ENCODE assay signal across 11 cellular contexts in genomic region chr7:150451833-150452431, GRCh38. TPM values are rescaled to one million over a fixed set of nuclear protein-coding genes. Genes with fewer than 3 reads are reported as not detected.
DNase-seq lines count a peak whose midpoint lies in the region; ATAC-seq and TF ChIP-seq lines count a peak whose summit lies in the region.
"Had no signal": no experiment of that assay in that cellular context is flagged by ENCODE, and none has a peak within 500 bp of the region (broad histone marks: within the 10 kb centered on the region; RNA-seq: fewer than 3 reads in every experiment).

No MANE protein-coding gene starts in this region.

- H3K9me2 ChIP-seq in GM23248 (ENCODE audit: insufficient read depth) = no peaks in the 10 kb centered on the region

- peaks cover 34% of the 10 kb centered on the region for H3K36me3 Mint-ChIP-seq in activated CD4-positive, alpha-beta T cell treated with anti-CD3 and anti-CD28 coated beads for 36 hours (ENCODE audit: low read depth)
- peaks cover 23% of the 10 kb centered on the region for H3K36me3 Mint-ChIP-seq in activated naive CD4-positive, alpha-beta T cell treated with anti-CD3 and anti-CD28 coated beads, Interleukin-2, amount 50 U/mL, for 24 hours
- peaks cover 2% of the 10 kb centered on the region for H3K36me3 Mint-ChIP-seq in memory B cell

- TF ChIP-seq POLR2A in testis (IDR thresholded peaks at IDR 0.05) = no peak

- intact Hi-C loops in activated CD4-positive, alpha-beta T cell treated with anti-CD3 and anti-CD28 coated beads for 36 hours (cut with DNase I, micrococcal nuclease) = loop anchor here (2.0 to 5.0 kb wide), 6 partner anchors 29 to 1210 kb away; partner anchors contain the start of genes GIMAP4 (in 1 of the 2), GIMAP5 (in 1 of the 2) and GIMAP7 (in 1 of the 2)
- intact Hi-C loops in testis (cut with DNase I; ENCODE audit: low total_unique reads) = no loop called here

- peak; percentile 62 for DNase-seq in activated CD4-positive, alpha-beta T cell treated with anti-CD3 and anti-CD28 coated beads for 36 hours
- no peak for DNase-seq in activated CD4-positive, alpha-beta T cell treated with anti-CD3 and anti-CD28 coated beads, Interleukin-2, amount 50 U/mL, for 4 hours
- DNase-seq in memory B cell (ENCODE audit: low spot score in 2 of 2) (no peak), testis (no peak), GM23248 (no peak), DMS53 (lab: John Stamatoyannopoulos, UW) (no peak), NCI-H524 (lab: John Stamatoyannopoulos, UW) (no peak)
- DNase-seq: NCI-H526 had no signal

- H3K4me3 Mint-ChIP-seq in activated CD4-positive, alpha-beta T cell treated with anti-CD3 and anti-CD28 coated beads for 36 hours = peak overlapping the region; percentile 91
- peak overlapping the region; percentile 99 for H3K4me3 Mint-ChIP-seq in activated naive CD4-positive, alpha-beta T cell treated with anti-CD3 and anti-CD28 coated beads, Interleukin-2, amount 50 U/mL, for 24 hours
- peak overlapping the region; percentile 86 for H3K4me3 Mint-ChIP-seq in memory B cell

- H3K9me3 ChIP-seq in testis (no peaks in the 10 kb centered on the region), GM23248 (ENCODE audit: low read depth) (no peaks in the 10 kb centered on the region)

- H3K79me2 ChIP-seq in GM23248 (ENCODE audit: insufficient read depth) = no peaks in the 10 kb centered on the region

- H2AFZ ChIP-seq in GM23248 = no peak overlapping the region

- TF ChIP-seq CTCF in testis (IDR thresholded peaks at IDR 0.05) = no peak

- POLR2A ChIA-PET in activated CD4-positive, alpha-beta T cell treated with anti-CD3 and anti-CD28 coated beads for 36 hours (lab: Charles Lee) = interaction anchor here (0.6 to 1.7 kb wide), 3 partner anchors 16 to 303 kb away, joined by 4 to 15 read pairs (median 4); partner anchors contain the start of gene GIMAP7

- H3K9ac ChIP-seq in GM23248 = no peak overlapping the region

- H3K4me1 ChIP-seq in testis = peaks cover 3% of the 10 kb centered on the region
- no peaks in the 10 kb centered on the region for H3K4me1 ChIP-seq in GM23248 (ENCODE audit: insufficient read depth)

- H3K27me3 Mint-ChIP-seq in activated CD4-positive, alpha-beta T cell treated with anti-CD3 and anti-CD28 coated beads for 36 hours = no peaks in the 10 kb centered on the region
- no peaks in the 10 kb centered on the region for H3K27me3 Mint-ChIP-seq in activated naive CD4-positive, alpha-beta T cell treated with anti-CD3 and anti-CD28 coated beads, Interleukin-2, amount 50 U/mL, for 24 hours
- H3K27me3 Mint-ChIP-seq in memory B cell = no peaks in the 10 kb centered on the region

- WGBS in testis, 2 donors = 53 to 68% methylated on average over 7 to 8 of the region's 8 CpGs
- 40 to 46% methylated on average over 7 to 8 of the region's 8 CpGs for WGBS in GM23248 (ENCODE audit: low coverage in 1 of 2, low lambda C conversion rate in 2 of 2, missing lambda C conversion rate in 2 of 2), 2 experiments

- H3K4me3 ChIP-seq in testis = peak overlapping the region; percentile 17 to 29
- H3K4me3 ChIP-seq in GM23248 = no peak overlapping the region
- H3K4me3 ChIP-seq: smooth muscle cell had no signal

- in situ Hi-C loops in GM23248 (cut with MboI) = no loop called here

- peaks cover 60% of the 10 kb centered on the region for H3K4me1 Mint-ChIP-seq in activated CD4-positive, alpha-beta T cell treated with anti-CD3 and anti-CD28 coated beads for 36 hours
- H3K4me1 Mint-ChIP-seq in activated naive CD4-positive, alpha-beta T cell treated with anti-CD3 and anti-CD28 coated beads, Interleukin-2, amount 50 U/mL, for 24 hours = peaks cover 74% of the 10 kb centered on the region
- H3K4me1 Mint-ChIP-seq in memory B cell = peaks cover 36% of the 10 kb centered on the region

- no peaks in the 10 kb centered on the region for H4K20me1 ChIP-seq in GM23248 (ENCODE audit: insufficient read depth)

- no peaks in the 10 kb centered on the region for H3F3A ChIP-seq in GM23248 (ENCODE audit: insufficient read depth)

- H3K9me3 Mint-ChIP-seq in activated CD4-positive, alpha-beta T cell treated with anti-CD3 and anti-CD28 coated beads for 36 hours (ENCODE audit: low read depth) = peaks cover 12% of the 10 kb centered on the region
- H3K9me3 Mint-ChIP-seq in activated naive CD4-positive, alpha-beta T cell treated with anti-CD3 and anti-CD28 coated beads, Interleukin-2, amount 50 U/mL, for 24 hours = no peaks in the 10 kb centered on the region
- peaks cover 2% of the 10 kb centered on the region for H3K9me3 Mint-ChIP-seq in memory B cell

- CTCF ChIA-PET in activated CD4-positive, alpha-beta T cell treated with anti-CD3 and anti-CD28 coated beads for 36 hours (lab: Charles Lee) = interaction anchor here (0.5 to 4.8 kb wide), 7 partner anchors 12 to 353 kb away, joined by 3 to 69 read pairs (median 3); no protein-coding TSS in a partner anchor

- no peak overlapping the region for H3K4me2 ChIP-seq in GM23248 (ENCODE audit: unreplicated experiment)
- H3K4me2 ChIP-seq: smooth muscle cell had no signal

- H3K27ac Mint-ChIP-seq in activated CD4-positive, alpha-beta T cell treated with anti-CD3 and anti-CD28 coated beads for 36 hours = peak overlapping the region; percentile 96
- peak overlapping the region; percentile 99 for H3K27ac Mint-ChIP-seq in activated naive CD4-positive, alpha-beta T cell treated with anti-CD3 and anti-CD28 coated beads, Interleukin-2, amount 50 U/mL, for 24 hours
- H3K27ac Mint-ChIP-seq in memory B cell = no peak overlapping the region

- H3K27me3 ChIP-seq in testis = no peaks in the 10 kb centered on the region
- peaks cover 34% of the 10 kb centered on the region for H3K27me3 ChIP-seq in GM23248 (replicated peaks; ENCODE audit: insufficient read depth)

- no peak overlapping the region for H3K27ac ChIP-seq in testis
- no peak overlapping the region for H3K27ac ChIP-seq in GM23248
- H3K27ac ChIP-seq: 22Rv1 had no signal

- no peaks in the 10 kb centered on the region for H3K36me3 ChIP-seq in testis (ENCODE audit: low read depth, missing control alignments)
- H3K36me3 ChIP-seq in GM23248 (ENCODE audit: low read depth) = no peaks in the 10 kb centered on the region

- ATAC-seq in activated CD4-positive, alpha-beta T cell treated with anti-CD3 and anti-CD28 coated beads for 36 hours = peak; percentile 20
- no peak for ATAC-seq in memory B cell (ENCODE audit: low read depth)

RNA-seq across cellular contexts. Expression of gene GIMAP8, which starts 1.5 kb away (rescaled TPM):
- total RNA-seq in activated CD4-positive, alpha-beta T cell treated with anti-CD3 and anti-CD28 coated beads for 36 hours = 1 to 10 TPM; 7.7 to 9.6 TPM
- total RNA-seq in testis = 1 to 10 TPM; 3.8 TPM
- polyA plus RNA-seq in testis (ENCODE audit: insufficient read depth, low read depth, low replicate concordance) = 6.8 TPM
- not detected in 2 replicates for total RNA-seq in GM23248 (2014; rRNA removed; shearing (Covaris generic))
- not detected in 2 replicates for polyA plus RNA-seq in GM23248 (2016; fragmentation: Nextera tagmentation; extraction: Ambion mirVana)
- total RNA-seq: smooth muscle cell had no signal
- polyA plus RNA-seq: smooth muscle cell had no signal
